23 cellular contexts compared by ENCODE assay signal in genomic region chr9:126217797-126218196, GRCh38.
"Had no signal": no experiment of that assay in that cellular context is flagged by ENCODE, and none has a peak within 500 bp of the region (broad histone marks: within the 10 kb centered on the region; RNA-seq: fewer than 3 reads in every experiment).

No MANE protein-coding gene starts in this region.

- H3K36me3 ChIP-seq: gastroesophageal sphincter, sigmoid colon, thoracic aorta, vagina had no signal

- H3K27ac Mint-ChIP-seq: activated CD4-positive, alpha-beta T cell treated with anti-CD3 and anti-CD28 coated beads, Interleukin-2, amount 10 ng/mL, durations not matched to agents 7 days and 5 days; activated naive CD8-positive, alpha-beta T cell treated with anti-CD3 and anti-CD28 coated beads for 36 hours; memory B cell; nephron progenitor cell; progenitor cell of endocrine pancreas; type B pancreatic cell had no signal

- H3K4me3 Mint-ChIP-seq: activated CD4-positive, alpha-beta T cell treated with anti-CD3 and anti-CD28 coated beads, Interleukin-2, amount 10 ng/mL, durations not matched to agents 7 days and 5 days; activated naive CD8-positive, alpha-beta T cell treated with anti-CD3 and anti-CD28 coated beads for 36 hours; memory B cell; nephron progenitor cell; type B pancreatic cell had no signal

- H3K4me1 Mint-ChIP-seq: activated CD4-positive, alpha-beta T cell treated with anti-CD3 and anti-CD28 coated beads, Interleukin-2, amount 10 ng/mL, durations not matched to agents 7 days and 5 days; activated naive CD8-positive, alpha-beta T cell treated with anti-CD3 and anti-CD28 coated beads for 36 hours; memory B cell had no signal

- H3K9me3 Mint-ChIP-seq: type B pancreatic cell had no signal

- H3K4me3 ChIP-seq: coronary artery, gastroesophageal sphincter, sigmoid colon, smooth muscle cell, thoracic aorta, vagina had no signal

- DNase-seq: activated CD4-positive, alpha-beta T cell treated with anti-CD3 and anti-CD28 coated beads, Interleukin-2, amount 10 ng/mL, durations not matched to agents 7 days and 5 days; activated naive CD4-positive, alpha-beta T cell treated with Interleukin-2 at 50 U/mL for 16 hours; activated naive CD8-positive, alpha-beta T cell treated with anti-CD3 and anti-CD28 coated beads for 36 hours; activated T-cell treated with anti-CD3 and anti-CD28 coated beads, Interleukin-2, amount 50 U/mL, for 48 hours; cerebellar nuclear complex; left cardiac atrium; nephron progenitor cell; retina; sigmoid colon; stimulated activated CD4-positive, alpha-beta T cell treated with anti-CD3 and anti-CD28 coated beads, Interleukin-15, amount 100 ng/mL, for 24 hours; stimulated activated CD4-positive, alpha-beta T cell treated with anti-CD3 and anti-CD28 coated beads, Interleukin-2, amount 100 ng/mL, for 48 hours; stimulated activated CD8-positive, alpha-beta memory T cell treated with anti-CD3 and anti-CD28 coated beads, Interleukin-4, amount 100 ng/mL, for 48 hours; stimulated activated naive CD4-positive, alpha-beta T cell treated with Interleukin-2 at 50 U/mL for 16 hours; T-helper 1 cell had no signal

- ATAC-seq: activated CD4-positive, CD25-positive, alpha-beta regulatory T cell treated with anti-CD3 and anti-CD28 coated beads, Interleukin-2, amount 50 U/mL, for 24 hours; gastroesophageal sphincter; left cardiac atrium had no signal

- H3K4me1 ChIP-seq: gastroesophageal sphincter, sigmoid colon had no signal

- H3K36me3 Mint-ChIP-seq: type B pancreatic cell had no signal

- H3K27ac ChIP-seq: coronary artery, gastroesophageal sphincter, sigmoid colon, thoracic aorta, vagina had no signal
